17 cellular contexts compared by ENCODE assay signal in genomic region chr7:149723082-149723767, GRCh38. TPM values are rescaled to one million over a fixed set of nuclear protein-coding genes. Genes with fewer than 3 reads are reported as not detected.
DNase-seq lines count a peak whose midpoint lies in the region; ATAC-seq, FAIRE-seq and TF ChIP-seq lines count a peak whose summit lies in the region.
"Had no signal": no experiment of that assay in that cellular context is flagged by ENCODE, and none has a peak within 500 bp of the region (broad histone marks: within the 10 kb centered on the region; RNA-seq: fewer than 3 reads in every experiment).

No MANE protein-coding gene starts in this region.

- peaks cover 3% of the 10 kb centered on the region for H3K9me1 ChIP-seq in K562 (ENCODE audit: control insufficient read depth, insufficient read depth, low read length)

- TF ChIP-seq CTCF in HL-60 (IDR thresholded peaks at IDR 0.05; ENCODE audit: insufficient read depth, low read length) (no peak), K562 (IDR thresholded peaks at IDR 0.05 in 2 of 3, conservative IDR thresholded peaks at IDR 0.05 in 1 of 3; ENCODE audit: insufficient read depth in 2 of 3, low read depth in 1 of 3, low read length in 3 of 3) (no peak), transverse colon (IDR thresholded peaks at IDR 0.05) (no peak)

- WGBS in K562 (ENCODE audit: insufficient coverage, low coverage, missing lambda C conversion rate) = 85% methylated on average over 13 of the region's 13 CpGs
- WGBS in transverse colon (ENCODE audit: low coverage in 1 of 2), 2 donors = 83 to 89% methylated on average over 2 to 13 of the region's 13 CpGs

- no peak overlapping the region for H3K4me2 ChIP-seq in K562 (ENCODE audit: insufficient read depth, low read length)

- H3K9me3 ChIP-seq in K562 (replicated peaks; ENCODE audit: control insufficient read depth, insufficient read depth, low read depth, low read length) (no peaks in the 10 kb centered on the region), transverse colon (no peaks in the 10 kb centered on the region)

- no peak overlapping the region for H3K4me3 ChIP-seq in HL-60 (replicated peaks; ENCODE audit: insufficient read depth, low read length)
- H3K4me3 ChIP-seq in K562 = no peak overlapping the region
- H3K4me3 ChIP-seq in transverse colon = no peak overlapping the region
- H3K4me3 ChIP-seq: GM12878, GM23248 had no signal

- H3K9ac ChIP-seq in K562 (ENCODE audit: insufficient read depth in 1 of 2, low read depth in 2 of 2, low read length in 2 of 2) = peak overlapping the region in 1 of 2 experiments; percentile 3; a peak in 1 of 4 replicates
- H3K9ac ChIP-seq: GM23248 had no signal

- in situ Hi-C loops in K562 (cut with MboI) (no loop called here), transverse colon (cut with MboI; ENCODE audit: low pct_ligation_motif_present in 1 of 4, low pct_unique_long_range_greater_than_20kb in 1 of 4, low sequenced_read_pairs in 3 of 4) (no loop called here)

- no peak overlapping the region for H2AFZ ChIP-seq in K562 (ENCODE audit: low read depth, low read length)
- H2AFZ ChIP-seq: GM23248 had no signal

- H3K79me2 ChIP-seq in K562 (ENCODE audit: control insufficient read depth, insufficient read depth, low read length) = no peaks in the 10 kb centered on the region; the same call in 2 of the 3 replicates

- no peak for FAIRE-seq in K562 (lab: Jason Lieb, UNC)
- FAIRE-seq: A204.1, GM12878, H54 had no signal

- intact Hi-C loops in K562 (cut with micrococcal nuclease) (no loop called here), transverse colon (cut with DNase I; ENCODE audit: low total_unique reads) (no loop called here)

- POLR2A ChIA-PET in K562 (lab: Yijun Ruan, JAX) = interaction anchor here (0.6 to 4.9 kb wide), 9 partner anchors 9 to 1219 kb away, joined by 3 to 27 read pairs (median 3); no protein-coding TSS in a partner anchor

- TF ChIP-seq POLR2A in K562 (conservative IDR thresholded peaks at IDR 0.05) (no peak), transverse colon (IDR thresholded peaks at IDR 0.05) (no peak)

- no peaks in the 10 kb centered on the region for H3K27me3 ChIP-seq in HL-60 (ENCODE audit: insufficient read depth, poor library complexity, severe bottlenecking)
- H3K27me3 ChIP-seq in K562 (ENCODE audit: control insufficient read depth in 2 of 2, insufficient read depth in 2 of 2, low read length in 2 of 2) = no peaks in the 10 kb centered on the region
- H3K27me3 ChIP-seq in transverse colon = no peaks in the 10 kb centered on the region

- TF ChIP-seq RAD21 in K562 (CRISPR knock-in tag; conservative IDR thresholded peaks at IDR 0.05 in 1 of 2, IDR thresholded peaks at IDR 0.05 in 1 of 2) = no peak

- DNase-seq in HL-60 (ENCODE audit: low read depth in 1 of 2, low spot score in 1 of 2) (no peak), K562 (ENCODE audit: extremely low read depth in 1 of 4, low spot score in 3 of 4) (no peak), mesenteric fat pad (ENCODE audit: low spot score) (peak; percentile 75), ureter (ENCODE audit: low spot score) (peak; percentile 36), GM19238 (ENCODE audit: insufficient read length, low spot score) (no peak), transverse colon (no peak)
- DNase-seq: C1 segment of cervical spinal cord; Calu3; CD4-positive, alpha-beta T cell; DMS 273 treated with DMSO at 0.1 percent for 48 hours; GM23248; IMR-90 had no signal

- peaks cover 79% of the 10 kb centered on the region; the same call in 2 of the 3 replicates for H3K36me3 ChIP-seq in K562 (ENCODE audit: control insufficient read depth, insufficient read depth, low read length)
- peaks cover 0 to 5% (median 0%) of the 10 kb centered on the region in 4 donors for H3K36me3 ChIP-seq in transverse colon

- peaks cover 24 to 46% of the 10 kb centered on the region in 2 experiments for H3K4me1 ChIP-seq in K562 (replicated peaks in 1 of 2; ENCODE audit: control insufficient read depth in 2 of 2, insufficient read depth in 2 of 2, low read length in 2 of 2)
- peaks cover 0 to 8% (median 0%) of the 10 kb centered on the region in 4 donors for H3K4me1 ChIP-seq in transverse colon

- CTCF ChIA-PET in K562 (lab: Yijun Ruan, JAX; ENCODE audit: low intra/inter-chr PET ratio) = interaction anchor here (0.8 kb wide), 1 partner anchor 13 kb away, joined by 4 read pairs; no protein-coding TSS in a partner anchor

- no TSS peak for BruUV-seq in K562 (replicated peaks; lab: Mats Ljungman, UMichigan)

- TF ChIP-seq EP300 in K562 (IDR thresholded peaks at IDR 0.05; ENCODE audit: low read length) (no peak), transverse colon (IDR thresholded peaks at IDR 0.05; ENCODE audit: low read depth) (no peak)

- peaks cover 14% of the 10 kb centered on the region for H4K20me1 ChIP-seq in K562 (replicated peaks; ENCODE audit: control insufficient read depth, insufficient read depth, low read length)

- peak overlapping the region; percentile 39 for H3K27ac ChIP-seq in HL-60 (replicated peaks)
- no peak overlapping the region for H3K27ac ChIP-seq in K562 (ENCODE audit: extremely low read depth, low read depth, low read length)
- no peak overlapping the region for H3K27ac ChIP-seq in transverse colon
- H3K27ac ChIP-seq: GM23248 had no signal

- ATAC-seq in K562 = no peak
- no peak for ATAC-seq in HG03354 (IDR thresholded peaks at IDR 0.05; ENCODE audit: poor library complexity, severe bottlenecking, unreplicated experiment)
- ATAC-seq: GM12878, HCT116 had no signal

TF ChIP-seq in K562, 482 proteins besides CTCF, POLR2A, EP300 and RAD21:
- TF ChIP-seq, protein P1, sequence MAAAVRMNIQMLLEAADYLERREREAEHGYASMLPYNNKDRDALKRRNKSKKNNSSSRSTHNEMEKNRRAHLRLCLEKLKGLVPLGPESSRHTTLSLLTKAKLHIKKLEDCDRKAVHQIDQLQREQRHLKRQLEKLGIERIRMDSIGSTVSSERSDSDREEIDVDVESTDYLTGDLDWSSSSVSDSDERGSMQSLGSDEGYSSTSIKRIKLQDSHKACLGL (CRISPR knock-in tag; IDR thresholded peaks at IDR 0.05; ENCODE audit: borderline replicate concordance, poor library complexity, severe bottlenecking) = no peak
- TF ChIP-seq RBFOX2 (IDR thresholded peaks at IDR 0.05; ENCODE audit: low read depth, low read length) = no peak; the same call in 1 of the 2 replicates
- no peak for TF ChIP-seq HIVEP1 (CRISPR knock-in tag; IDR thresholded peaks at IDR 0.05)
- TF ChIP-seq USF1 (CRISPR knock-in tag; IDR thresholded peaks at IDR 0.05) = peak; percentile 34; the same call in 1 of the 2 replicates
- TF ChIP-seq, protein P2, sequence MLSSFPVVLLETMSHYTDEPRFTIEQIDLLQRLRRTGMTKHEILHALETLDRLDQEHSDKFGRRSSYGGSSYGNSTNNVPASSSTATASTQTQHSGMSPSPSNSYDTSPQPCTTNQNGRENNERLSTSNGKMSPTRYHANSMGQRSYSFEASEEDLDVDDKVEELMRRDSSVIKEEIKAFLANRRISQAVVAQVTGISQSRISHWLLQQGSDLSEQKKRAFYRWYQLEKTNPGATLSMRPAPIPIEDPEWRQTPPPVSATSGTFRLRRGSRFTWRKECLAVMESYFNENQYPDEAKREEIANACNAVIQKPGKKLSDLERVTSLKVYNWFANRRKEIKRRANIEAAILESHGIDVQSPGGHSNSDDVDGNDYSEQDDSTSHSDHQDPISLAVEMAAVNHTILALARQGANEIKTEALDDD (IDR thresholded peaks at IDR 0.05) = no peak
- no peak for TF ChIP-seq ZNF354B (CRISPR knock-in tag; IDR thresholded peaks at IDR 0.05)

RNA-seq across cellular contexts. Expression of gene ZNF467, which starts 50.2 kb away (rescaled TPM):
- total RNA-seq in K562 (2011; cell fraction: chromatin; rRNA removed; ENCODE audit: low replicate concordance) = 3.6 and 10.3 TPM in 2 replicates
- 7.6 and 11.7 TPM in 2 replicates for total RNA-seq in K562 (2011; cell fraction: nucleolus; rRNA removed)
- total RNA-seq in K562 (2011; cell fraction: nucleoplasm; rRNA removed) = 5.1 and 5.6 TPM in 2 replicates
- total RNA-seq in K562 (2014; rRNA removed) (2.8 and 4.6 TPM in 2 replicates), K562 (2014; rRNA removed; fragmentation: Illumina TruSeq; extraction: Trizol) (0.80 and 1.3 TPM in 2 replicates), K562 (2015; rRNA removed; fragmentation: Illumina TruSeq; extraction: Trizol) (1.6 and 2.0 TPM in 2 replicates), K562 (2021) (14.2 and 16.2 TPM in 2 replicates), mesenteric fat pad (11.5 TPM), ureter (9.7 TPM), transverse colon (1 to 10 TPM in 3 of 4 donors, under 1 TPM in 1; 0.40 to 6.7 (median 4.8) TPM)
- polyA plus RNA-seq in K562 (2011; rRNA removed) (2.4 and 3.9 TPM in 2 replicates), K562 (2014; fragmentation: Illumina TruSeq; extraction: Trizol) (1.7 and 3.2 TPM in 2 replicates), K562 (2014; fragmentation: Nextera tagmentation; extraction: Ambion mirVana) (under 1 TPM; 0.32 to 0.42 TPM), K562 (2014; rRNA removed) (6.6 and 8.3 TPM in 2 replicates)
- polyA plus RNA-seq in K562 (2011; cell fraction: cytosol; rRNA removed) = 3.2 and 8.5 TPM in 2 replicates
- polyA plus RNA-seq in K562 (2011; cell fraction: nucleus; rRNA removed) = 17.0 and 31.8 TPM in 2 replicates
- polyA plus RNA-seq in K562 (2012) = 15.3 and 17.0 TPM in 2 replicates
- 0.60 and 1.1 TPM in 2 replicates for polyA minus RNA-seq in K562 (2011; rRNA and poly(A)+ RNA removed)
- 7.6 and 15.2 TPM in 2 replicates for polyA minus RNA-seq in K562 (2011; cell fraction: cytosol; rRNA and poly(A)+ RNA removed)
- 3.4 and 4.0 TPM in 2 replicates for polyA minus RNA-seq in K562 (2011; cell fraction: nucleus; rRNA and poly(A)+ RNA removed)
- total RNA-seq: GM12878, GM23248, IMR-90 had no signal
- polyA plus RNA-seq: GM12878, GM23248 had no signal

Comparison
In these comparisons a context has a peak if more than half of its experiments do, and no peak if none do; other contexts are left out.
1. DNase-seq: peak in mesenteric fat pad (single experiment) and ureter (single experiment); none in HL-60 (0 of 2), K562 (0 of 4), GM19238 (single experiment) and transverse colon (single experiment).